In the genomic region with DNA sequence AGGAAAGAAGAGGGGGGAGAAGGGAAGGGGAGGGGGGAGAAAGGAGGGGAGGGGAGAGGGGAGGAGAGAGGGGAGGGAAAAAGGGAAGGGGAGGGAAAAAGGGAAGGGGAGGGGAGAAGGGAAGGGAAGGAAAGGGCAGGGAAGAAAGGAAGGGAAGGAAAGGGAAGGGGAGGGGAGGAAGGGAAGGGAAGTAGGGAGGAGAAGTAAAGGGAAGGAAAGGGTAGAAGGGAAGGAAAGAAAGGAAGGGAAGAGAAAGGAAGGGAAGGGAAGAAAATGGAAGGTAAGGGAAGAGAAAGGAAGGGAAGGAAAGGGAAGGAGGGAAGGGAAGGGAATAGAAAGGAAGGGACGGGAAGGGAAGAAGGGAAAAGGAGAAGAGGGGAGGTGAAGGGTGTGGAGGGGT, we compare ENCODE assay signal across 22 cellular contexts.
DNase-seq lines count a peak whose midpoint lies in the region; ATAC-seq, FAIRE-seq and TF ChIP-seq lines count a peak whose summit lies in the region.
"Had no signal": no experiment of that assay in that cellular context is flagged by ENCODE, and none has a peak within 500 bp of the region (broad histone marks: within the 10 kb centered on the region; RNA-seq: fewer than 3 reads in every experiment).

No MANE protein-coding gene starts in this region.

- H3K9ac ChIP-seq in HepG2 (ENCODE audit: insufficient read depth, low read depth, low read length), result no peak overlapping the region
- H3K9ac ChIP-seq: BLaER1 treated with 17β-estradiol and CSF1 and Interleukin-3, amounts not matched to agents 10 nM and 100 nM had no signal

- TF ChIP-seq RAD21 in HepG2 (CRISPR knock-in tag; IDR thresholded peaks at IDR 0.05), result no peak

- no peak for TF ChIP-seq POLR2A in HepG2 (IDR thresholded peaks at IDR 0.05; ENCODE audit: insufficient read depth in 1 of 2, low read depth in 2 of 2, low read length in 2 of 2)
- no peak for TF ChIP-seq POLR2A in right lobe of liver (IDR thresholded peaks at IDR 0.05)
- TF ChIP-seq POLR2A in transverse colon (IDR thresholded peaks at IDR 0.05), result no peak

- TF ChIP-seq CTCF in HepG2 (CRISPR knock-in tag; IDR thresholded peaks at IDR 0.05) (no peak), right lobe of liver (IDR thresholded peaks at IDR 0.05) (no peak), WTC11 (IDR thresholded peaks at IDR 0.05) (no peak), transverse colon (IDR thresholded peaks at IDR 0.05) (no peak)

- H3K4me3 ChIP-seq in HepG2 (replicated peaks in 1 of 3; ENCODE audit: insufficient read depth in 1 of 3, low read depth in 2 of 3, low read length in 3 of 3), result no peak overlapping the region
- H3K4me3 ChIP-seq in right lobe of liver, result no peak overlapping the region
- no peak overlapping the region for H3K4me3 ChIP-seq in transverse colon
- H3K4me3 ChIP-seq: A549; BLaER1 treated with 17β-estradiol and CSF1 and Interleukin-3, amounts not matched to agents 10 nM and 100 nM had no signal

- DNase-seq in HepG2 (ENCODE audit: low spot score), result no peak
- DNase-seq in right lobe of liver, result no peak
- DNase-seq in WTC11 (ENCODE audit: low spot score), result no peak
- DNase-seq in transverse colon, result no peak
- DNase-seq in Right ventricle myocardium superior, result no peak
- DNase-seq: AML-193; Caco-2; Calu3; CD4-positive, alpha-beta T cell; CD8-positive, alpha-beta T cell; DMS79 treated with DMSO at 0.1 percent for 48 hours; GF-D8 had no signal

- no peaks in the 10 kb centered on the region for H3K36me3 ChIP-seq in HepG2 (replicated peaks in 1 of 2; ENCODE audit: control insufficient read depth in 1 of 2, insufficient read depth in 2 of 2, low read length in 2 of 2)
- no peaks in the 10 kb centered on the region for H3K36me3 ChIP-seq in right lobe of liver
- H3K36me3 ChIP-seq in transverse colon, result no peaks in the 10 kb centered on the region

- H3K9me3 Mint-ChIP-seq in WTC11, result no peaks in the 10 kb centered on the region
- no peaks in the 10 kb centered on the region for H3K9me3 Mint-ChIP-seq in stimulated activated memory B cell treated with anti-CD40 and anti-IgM and Interleukin-4, amounts not matched to agents 10 μg/mL and 1 μg/mL and 100 μg/mL, for 72 hours
- H3K9me3 Mint-ChIP-seq: CD4-positive, alpha-beta T cell; CD8-positive, alpha-beta T cell had no signal

- no peaks in the 10 kb centered on the region for H3K27me3 ChIP-seq in HepG2 (ENCODE audit: control insufficient read depth in 1 of 2, insufficient read depth in 2 of 2, low read length in 2 of 2)
- H3K27me3 ChIP-seq in right lobe of liver, result no peaks in the 10 kb centered on the region
- no peaks in the 10 kb centered on the region for H3K27me3 ChIP-seq in transverse colon
- H3K27me3 ChIP-seq: BLaER1 treated with 17β-estradiol and CSF1 and Interleukin-3, amounts not matched to agents 10 nM and 100 nM had no signal

- intact Hi-C loops in HepG2 (cut with micrococcal nuclease; ENCODE audit: unreplicated experiment), result no loop called here
- intact Hi-C loops in right lobe of liver (cut with DNase I), result no loop called here
- intact Hi-C loops in transverse colon (cut with DNase I; ENCODE audit: low total_unique reads), result no loop called here
- intact Hi-C loops in Right ventricle myocardium superior (cut with DNase I), result no loop called here

- no TSS peak for BruUV-seq in HepG2 (replicated peaks; lab: Mats Ljungman, UMichigan)

- WGBS in HepG2 (ENCODE audit: low lambda C conversion rate), result 0% methylated on average over 1 of the region's 1 CpG
- WGBS in right lobe of liver (ENCODE audit: insufficient coverage, low coverage, low lambda C conversion rate, missing lambda C conversion rate), result 69% methylated on average over 1 of the region's 1 CpG
- WGBS in transverse colon (ENCODE audit: low coverage in 1 of 2), 2 donors, result 45% methylated on average over 1 of the region's 1 CpG; no CpG with 5 or more reads in 1 of the 2 donors

- peaks cover 10% of the 10 kb centered on the region for H3K4me1 Mint-ChIP-seq in WTC11
- peaks cover 97% of the 10 kb centered on the region for H3K4me1 Mint-ChIP-seq in stimulated activated memory B cell treated with anti-CD40 and anti-IgM and Interleukin-4, amounts not matched to agents 10 μg/mL and 1 μg/mL and 100 μg/mL, for 72 hours

- ATAC-seq in HepG2 (no peak), right lobe of liver (no peak), WTC11 (no peak), Right ventricle myocardium superior (ENCODE audit: poor library complexity) (no peak)
- no peak for ATAC-seq in stimulated activated memory B cell treated with anti-CD40 and anti-IgM and Interleukin-4, amounts not matched to agents 10 μg/mL and 1 μg/mL and 100 μg/mL, for 72 hours
- ATAC-seq: A549; CD8-positive, alpha-beta T cell had no signal

- H3K36me3 Mint-ChIP-seq in WTC11, result no peaks in the 10 kb centered on the region
- H3K36me3 Mint-ChIP-seq in stimulated activated memory B cell treated with anti-CD40 and anti-IgM and Interleukin-4, amounts not matched to agents 10 μg/mL and 1 μg/mL and 100 μg/mL, for 72 hours, result peaks cover 7% of the 10 kb centered on the region
- H3K36me3 Mint-ChIP-seq: CD8-positive, alpha-beta T cell had no signal

- no peak overlapping the region for H3K27ac Mint-ChIP-seq in WTC11
- peak overlapping the region; percentile 73 for H3K27ac Mint-ChIP-seq in stimulated activated memory B cell treated with anti-CD40 and anti-IgM and Interleukin-4, amounts not matched to agents 10 μg/mL and 1 μg/mL and 100 μg/mL, for 72 hours
- H3K27ac Mint-ChIP-seq: CD4-positive, alpha-beta T cell; CD8-positive, alpha-beta T cell had no signal

- H3K79me2 ChIP-seq in HepG2 (ENCODE audit: insufficient read depth, low read length), result no peaks in the 10 kb centered on the region

- no peak overlapping the region for H3K4me3 Mint-ChIP-seq in WTC11
- H3K4me3 Mint-ChIP-seq in stimulated activated memory B cell treated with anti-CD40 and anti-IgM and Interleukin-4, amounts not matched to agents 10 μg/mL and 1 μg/mL and 100 μg/mL, for 72 hours, result no peak overlapping the region
- H3K4me3 Mint-ChIP-seq: CD4-positive, alpha-beta T cell; CD8-positive, alpha-beta T cell had no signal

- H3K4me1 ChIP-seq in HepG2 (ENCODE audit: insufficient read depth, low read length) (no peaks in the 10 kb centered on the region), right lobe of liver (no peaks in the 10 kb centered on the region), transverse colon (no peaks in the 10 kb centered on the region)
- H3K4me1 ChIP-seq: Caco-2 had no signal

- TF ChIP-seq EP300 in HepG2 (IDR thresholded peaks at IDR 0.05; ENCODE audit: low read depth in 2 of 2, low read length in 2 of 2) (no peak), HepG2 (CRISPR knock-in tag; IDR thresholded peaks at IDR 0.05; ENCODE audit: borderline replicate concordance) (no peak), transverse colon (IDR thresholded peaks at IDR 0.05; ENCODE audit: low read depth) (no peak)

- POLR2A ChIA-PET in HepG2 (lab: Yijun Ruan, JAX) (no interaction called here), WTC11 (lab: Charles Lee) (no interaction called here)

- in situ Hi-C loops in HepG2 (cut with HindIII; ENCODE audit: extremely low pct_ligation_motif_present, low pct_unique_long_range_greater_than_20kb) (no loop called here), transverse colon (cut with MboI; ENCODE audit: low pct_ligation_motif_present in 1 of 4, low pct_unique_long_range_greater_than_20kb in 1 of 4, low sequenced_read_pairs in 3 of 4) (no loop called here)

- no peaks in the 10 kb centered on the region; the same call in 1 of the 2 replicates for H3K27me3 Mint-ChIP-seq in WTC11 (ENCODE audit: low read depth)
- no peaks in the 10 kb centered on the region for H3K27me3 Mint-ChIP-seq in stimulated activated memory B cell treated with anti-CD40 and anti-IgM and Interleukin-4, amounts not matched to agents 10 μg/mL and 1 μg/mL and 100 μg/mL, for 72 hours
- H3K27me3 Mint-ChIP-seq: B cell; CD4-positive, alpha-beta T cell had no signal

- FAIRE-seq in HepG2 (lab: Jason Lieb, UNC), result no peak
- FAIRE-seq: A549, D721Med, G401.6, GM12891, GM18507 had no signal

- H3K4me2 ChIP-seq in HepG2 (ENCODE audit: low read depth, low read length), result no peak overlapping the region
- H3K4me2 ChIP-seq: A549 had no signal

- H3K27ac ChIP-seq in HepG2 (ENCODE audit: extremely low read length, insufficient read depth, low read length) (no peak overlapping the region), right lobe of liver (no peak overlapping the region), transverse colon (no peak overlapping the region)
- H3K27ac ChIP-seq: 22Rv1, A549, C4-2B had no signal

- H3K9me3 ChIP-seq in HepG2 (ENCODE audit: low read length) (no peaks in the 10 kb centered on the region), right lobe of liver (no peaks in the 10 kb centered on the region), transverse colon (no peaks in the 10 kb centered on the region)
- H3K9me3 ChIP-seq: A549; BLaER1 treated with 17β-estradiol and CSF1 and Interleukin-3, amounts not matched to agents 10 nM and 100 nM; Caco-2 had no signal

- no peak overlapping the region for H2AFZ ChIP-seq in HepG2 (ENCODE audit: low read length)

- H4K20me1 ChIP-seq in HepG2 (ENCODE audit: insufficient read depth, low read length), result no peaks in the 10 kb centered on the region

- CTCF ChIA-PET in HepG2 (lab: Yijun Ruan, JAX; ENCODE audit: low intra/inter-chr PET ratio, low total read pairs), result no interaction called here
- CTCF ChIA-PET in WTC11 (lab: Charles Lee), result no interaction called here

TF ChIP-seq in HepG2, 621 proteins besides CTCF, POLR2A, EP300 and RAD21 (continues in another document):
- peak; percentile 59 for TF ChIP-seq PCBP2 (optimal IDR thresholded peaks at IDR 0.05; ENCODE audit: low read depth, low read length, poor library complexity, severe bottlenecking)
- TF ChIP-seq ZNF432 (CRISPR knock-in tag; IDR thresholded peaks at IDR 0.05; ENCODE audit: borderline replicate concordance), result no peak
- no peak for TF ChIP-seq ZFP1 (CRISPR knock-in tag; IDR thresholded peaks at IDR 0.05)

TF ChIP-seq in WTC11, 78 proteins besides CTCF, POLR2A, EP300 and RAD21 (continues in another document):
- TF ChIP-seq, protein P1, sequence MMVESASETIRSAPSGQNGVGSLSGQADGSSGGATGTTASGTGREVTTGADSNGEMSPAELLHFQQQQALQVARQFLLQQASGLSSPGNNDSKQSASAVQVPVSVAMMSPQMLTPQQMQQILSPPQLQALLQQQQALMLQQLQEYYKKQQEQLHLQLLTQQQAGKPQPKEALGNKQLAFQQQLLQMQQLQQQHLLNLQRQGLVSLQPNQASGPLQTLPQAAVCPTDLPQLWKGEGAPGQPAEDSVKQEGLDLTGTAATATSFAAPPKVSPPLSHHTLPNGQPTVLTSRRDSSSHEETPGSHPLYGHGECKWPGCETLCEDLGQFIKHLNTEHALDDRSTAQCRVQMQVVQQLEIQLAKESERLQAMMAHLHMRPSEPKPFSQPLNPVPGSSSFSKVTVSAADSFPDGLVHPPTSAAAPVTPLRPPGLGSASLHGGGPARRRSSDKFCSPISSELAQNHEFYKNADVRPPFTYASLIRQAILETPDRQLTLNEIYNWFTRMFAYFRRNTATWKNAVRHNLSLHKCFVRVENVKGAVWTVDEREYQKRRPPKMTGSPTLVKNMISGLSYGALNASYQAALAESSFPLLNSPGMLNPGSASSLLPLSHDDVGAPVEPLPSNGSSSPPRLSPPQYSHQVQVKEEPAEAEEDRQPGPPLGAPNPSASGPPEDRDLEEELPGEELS (CRISPR knock-in tag; IDR thresholded peaks at IDR 0.05), result no peak
